ENCODE assay signal across 9 cellular contexts in genomic region chr12:124347805-124348658, GRCh38. TPM values are rescaled to one million over a fixed set of nuclear protein-coding genes. Genes with fewer than 3 reads are reported as not detected.
DNase-seq lines count a peak whose midpoint lies in the region; ATAC-seq and TF ChIP-seq lines count a peak whose summit lies in the region.
"Had no signal": no experiment of that assay in that cellular context is flagged by ENCODE, and none has a peak within 500 bp of the region (broad histone marks: within the 10 kb centered on the region; RNA-seq: fewer than 3 reads in every experiment).

No MANE protein-coding gene starts in this region.

- peak in 1 of 3 donors; percentile 40 for ATAC-seq in natural killer cell

- peak; percentile 45 for DNase-seq in AG20443 (ENCODE audit: low spot score)
- no peak for DNase-seq in LNCaP clone FGC (ENCODE audit: low read depth)
- no peak for DNase-seq in natural killer cell
- DNase-seq in superior temporal gyrus (ENCODE audit: extremely low spot score), result no peak
- DNase-seq in GM19238 (ENCODE audit: insufficient read length, low spot score), result no peak
- DNase-seq in UCSD-AML1 (lab: John Stamatoyannopoulos, UW; ENCODE audit: unreplicated experiment), result no peak
- no peak for DNase-seq in RKO (ENCODE audit: low spot score)

- H3K4me1 Mint-ChIP-seq in natural killer cell, result peaks cover 0 to 7% of the 10 kb centered on the region in 2 donors

- H3K36me3 Mint-ChIP-seq in natural killer cell, result no peaks in the 10 kb centered on the region

- H3K27me3 Mint-ChIP-seq in natural killer cell (ENCODE audit: low read depth in 2 of 2), result no peaks in the 10 kb centered on the region

- no peak overlapping the region for H3K4me3 ChIP-seq in LNCaP clone FGC (ENCODE audit: low read depth, low read length)
- H3K4me3 ChIP-seq: SK-N-MC had no signal

- intact Hi-C loops in natural killer cell (cut with micrococcal nuclease), result loop anchor here (5.0 kb wide), 1 partner anchor 119 kb away; no protein-coding TSS in a partner anchor

- H3K27ac ChIP-seq in angular gyrus (ENCODE audit: low read depth, low read length), result peak overlapping the region; percentile 24
- H3K27ac ChIP-seq: SK-N-MC had no signal

- no peaks in the 10 kb centered on the region for H3K9me3 Mint-ChIP-seq in natural killer cell

- H3K4me3 Mint-ChIP-seq in natural killer cell, result no peak overlapping the region

- no peak overlapping the region for H3K27ac Mint-ChIP-seq in natural killer cell

- peak; percentile 34 for TF ChIP-seq CTCF in LNCaP clone FGC (IDR thresholded peaks at IDR 0.05; ENCODE audit: control insufficient read depth, extremely low read depth, insufficient read depth)
- peak; percentile 37 for TF ChIP-seq CTCF in natural killer cell (IDR thresholded peaks at IDR 0.05)

RNA-seq across cellular contexts. Expression of gene RFLNA, which starts 53.1 kb away (rescaled TPM):
- under 1 TPM in 1 of 3 donors, not detected in 2; 0.85 TPM for total RNA-seq in natural killer cell
